In the genomic region with DNA sequence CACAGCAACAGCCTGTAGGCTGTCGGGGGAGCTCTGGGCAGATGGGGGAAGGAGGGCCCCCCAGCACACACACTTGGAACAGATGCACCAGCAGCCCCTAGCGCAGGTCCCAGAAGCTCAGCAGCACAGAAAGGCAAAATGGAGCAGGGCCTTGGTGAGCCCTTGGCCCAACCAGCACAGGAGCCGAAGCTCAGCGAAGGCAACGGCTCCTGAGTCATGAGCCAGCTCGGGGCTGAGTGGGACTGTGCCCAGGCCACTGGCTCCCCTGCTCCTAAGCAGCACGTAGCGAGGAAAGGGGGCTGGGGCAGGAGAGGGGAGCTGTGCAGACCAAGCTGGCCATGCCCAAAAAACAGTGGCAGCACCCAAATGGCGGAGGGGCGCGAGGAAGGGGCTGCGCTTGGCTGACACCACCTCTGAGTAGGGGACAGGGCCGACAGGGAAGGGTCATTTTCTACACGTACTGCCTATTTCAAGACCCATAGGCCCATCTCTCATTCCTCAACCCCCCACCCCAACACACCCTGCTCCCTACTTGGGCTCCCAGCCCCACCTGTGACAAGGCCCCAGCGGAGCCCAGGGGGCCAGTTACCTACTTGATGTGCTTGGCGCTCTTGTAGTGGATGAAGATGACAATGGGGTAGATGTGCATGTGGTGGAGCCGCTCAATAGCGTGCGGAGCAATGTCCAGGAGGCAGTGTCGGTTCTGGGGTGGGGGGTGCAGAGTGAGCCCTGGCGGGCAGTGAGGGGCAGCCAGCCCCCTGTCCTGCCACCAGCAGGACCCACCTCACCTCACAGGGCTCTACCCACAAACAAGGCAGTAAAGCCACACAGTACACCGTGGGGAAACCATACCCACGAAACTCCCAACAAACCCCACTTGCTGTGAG, we compare ENCODE assay signal across 18 cellular contexts.
"Had no signal": no experiment of that assay in that cellular context is flagged by ENCODE, and none has a peak within 500 bp of the region (broad histone marks: within the 10 kb centered on the region; RNA-seq: fewer than 3 reads in every experiment).

No MANE protein-coding gene starts in this region.

- ATAC-seq: foreskin keratinocyte; left colon; mucosa of descending colon; naive thymus-derived CD8-positive, alpha-beta T cell; right cardiac atrium; stimulated activated naive B cell treated with anti-CD40 and anti-IgM and Interleukin-4, amounts not matched to agents 10 μg/mL and 1 μg/mL and 100 μg/mL, for 72 hours; stimulated activated naive CD8-positive, alpha-beta T cell treated with anti-CD3 and anti-CD28 coated beads, Interleukin-15, amount 100 ng/mL, for 72 hours had no signal

- H3K27me3 ChIP-seq: colonic mucosa, foreskin keratinocyte, hepatocyte, testis, tibial nerve had no signal

- H3K4me2 ChIP-seq: hepatocyte had no signal

- H3K27ac ChIP-seq: colonic mucosa, foreskin keratinocyte, hepatocyte, testis, tibial nerve had no signal

- H3K36me3 ChIP-seq: colonic mucosa had no signal

- H2AFZ ChIP-seq: hepatocyte had no signal

- H3K9me3 ChIP-seq: colonic mucosa, mucosa of descending colon, testis, tibial nerve had no signal

- FAIRE-seq: endothelial cell of umbilical vein had no signal

- H3K4me1 ChIP-seq: colonic mucosa, foreskin keratinocyte, tibial nerve had no signal

- H3K79me2 ChIP-seq: hepatocyte had no signal

- DNase-seq: cerebellar nuclear complex; colonic mucosa; dermis blood vessel endothelial cell; erythroblast; foreskin keratinocyte; mucosa of descending colon; naive thymus-derived CD8-positive, alpha-beta T cell; right cardiac atrium; stimulated activated CD4-positive, alpha-beta T cell treated with anti-CD3 and anti-CD28 coated beads, Interleukin-15, amount 100 ng/mL, for 24 hours; stimulated activated CD4-positive, alpha-beta T cell treated with anti-CD3 and anti-CD28 coated beads, Interleukin-1b, Interleukin-23, amount 100 ng/mL, for 48 hours; stimulated activated CD4-positive, alpha-beta T cell treated with anti-CD3 and anti-CD28 coated beads, Interleukin-4, amount 100 ng/mL, for 4 hours; stimulated activated naive B cell treated with anti-CD40 and anti-IgM and Interleukin-4, amounts not matched to agents 10 μg/mL and 1 μg/mL and 100 μg/mL, for 72 hours; stimulated activated naive CD8-positive, alpha-beta T cell treated with anti-CD3 and anti-CD28 coated beads, Interleukin-15, amount 100 ng/mL, for 72 hours; testis had no signal

- H3K4me3 ChIP-seq: colonic mucosa, hepatocyte, mucosa of descending colon, testis, tibial nerve had no signal
